In genomic region chr3:72163809-72164634, GRCh38 we compare ENCODE assay signal across 1 cellular context.
A peak's percentile ranks its signal among the peaks of the same experiment; 100 is the strongest.
TF ChIP-seq lines count a peak whose summit lies in the region.

No MANE protein-coding gene starts in this region.

TF ChIP-seq in GM12878, 131 proteins besides CTCF, POLR2A, EP300 and RAD21 (continued from another document and continues in another):
- TF ChIP-seq MTA2 (IDR thresholded peaks at IDR 0.05; ENCODE audit: low read depth) (peak; percentile 98), BACH1 (IDR thresholded peaks at IDR 0.05; ENCODE audit: borderline replicate concordance) (peak; percentile 70; the same call in 1 of the 2 replicates), MTA3 (IDR thresholded peaks at IDR 0.05; ENCODE audit: borderline replicate concordance, low read length) (peak; percentile 95; the same call in 1 of the 2 replicates), CBX5 (IDR thresholded peaks at IDR 0.05; ENCODE audit: low read depth) (peak; percentile 85), CBFB (IDR thresholded peaks at IDR 0.05; ENCODE audit: low read depth) (peak; percentile 99), ZNF592 (IDR thresholded peaks at IDR 0.05) (no peak), FOXK2 (IDR thresholded peaks at IDR 0.05) (no peak), PRDM15 (CRISPR knock-in tag; IDR thresholded peaks at IDR 0.05) (no peak), BHLHE40 (IDR thresholded peaks at IDR 0.05; ENCODE audit: borderline replicate concordance in 1 of 2, low read depth in 2 of 2, low read length in 1 of 2) (peak; percentile 87 to 88), LARP7 (IDR thresholded peaks at IDR 0.05) (no peak), DPF2 (IDR thresholded peaks at IDR 0.05) (peak; percentile 92), SMC3 (IDR thresholded peaks at IDR 0.05; ENCODE audit: borderline replicate concordance, low read length) (peak; percentile 12; the same call in 1 of the 2 replicates), BRCA1 (IDR thresholded peaks at IDR 0.05; ENCODE audit: low read depth, low read length) (no peak), POU2F2 (IDR thresholded peaks at IDR 0.05; ENCODE audit: borderline replicate concordance, low read depth, low read length) (peak; percentile 69; the same call in 1 of the 3 replicates), KAT2A (conservative IDR thresholded peaks at IDR 0.05; ENCODE audit: control insufficient read depth, low read depth, low read length) (no peak), FOXM1 (IDR thresholded peaks at IDR 0.05; ENCODE audit: low read depth, low read length) (peak; percentile 99), RBBP5 (conservative IDR thresholded peaks at IDR 0.05) (no peak), PBX3 (IDR thresholded peaks at IDR 0.05; ENCODE audit: insufficient replicate concordance, low read depth, low read length) (no peak), TAF1 (IDR thresholded peaks at IDR 0.05; ENCODE audit: borderline replicate concordance, low read depth, low read length) (no peak), CREB1 (IDR thresholded peaks at IDR 0.05; ENCODE audit: low read depth) (peak; percentile 64), MLLT1 (IDR thresholded peaks at IDR 0.05) (peak; percentile 94), SREBF1 (IDR thresholded peaks at IDR 0.05; ENCODE audit: low read length) (no peak), CBX3 (IDR thresholded peaks at IDR 0.05; ENCODE audit: borderline replicate concordance, low read depth) (no peak), ZBTB4 (CRISPR knock-in tag; IDR thresholded peaks at IDR 0.05) (no peak), NFIC (IDR thresholded peaks at IDR 0.05; ENCODE audit: low read depth, low read length) (peak; percentile 99)
- TF ChIP-seq, protein P1, sequence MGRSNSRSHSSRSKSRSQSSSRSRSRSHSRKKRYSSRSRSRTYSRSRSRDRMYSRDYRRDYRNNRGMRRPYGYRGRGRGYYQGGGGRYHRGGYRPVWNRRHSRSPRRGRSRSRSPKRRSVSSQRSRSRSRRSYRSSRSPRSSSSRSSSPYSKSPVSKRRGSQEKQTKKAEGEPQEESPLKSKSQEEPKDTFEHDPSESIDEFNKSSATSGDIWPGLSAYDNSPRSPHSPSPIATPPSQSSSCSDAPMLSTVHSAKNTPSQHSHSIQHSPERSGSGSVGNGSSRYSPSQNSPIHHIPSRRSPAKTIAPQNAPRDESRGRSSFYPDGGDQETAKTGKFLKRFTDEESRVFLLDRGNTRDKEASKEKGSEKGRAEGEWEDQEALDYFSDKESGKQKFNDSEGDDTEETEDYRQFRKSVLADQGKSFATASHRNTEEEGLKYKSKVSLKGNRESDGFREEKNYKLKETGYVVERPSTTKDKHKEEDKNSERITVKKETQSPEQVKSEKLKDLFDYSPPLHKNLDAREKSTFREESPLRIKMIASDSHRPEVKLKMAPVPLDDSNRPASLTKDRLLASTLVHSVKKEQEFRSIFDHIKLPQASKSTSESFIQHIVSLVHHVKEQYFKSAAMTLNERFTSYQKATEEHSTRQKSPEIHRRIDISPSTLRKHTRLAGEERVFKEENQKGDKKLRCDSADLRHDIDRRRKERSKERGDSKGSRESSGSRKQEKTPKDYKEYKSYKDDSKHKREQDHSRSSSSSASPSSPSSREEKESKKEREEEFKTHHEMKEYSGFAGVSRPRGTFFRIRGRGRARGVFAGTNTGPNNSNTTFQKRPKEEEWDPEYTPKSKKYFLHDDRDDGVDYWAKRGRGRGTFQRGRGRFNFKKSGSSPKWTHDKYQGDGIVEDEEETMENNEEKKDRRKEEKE (IDR thresholded peaks at IDR 0.05), result no peak
- TF ChIP-seq, protein P2, sequence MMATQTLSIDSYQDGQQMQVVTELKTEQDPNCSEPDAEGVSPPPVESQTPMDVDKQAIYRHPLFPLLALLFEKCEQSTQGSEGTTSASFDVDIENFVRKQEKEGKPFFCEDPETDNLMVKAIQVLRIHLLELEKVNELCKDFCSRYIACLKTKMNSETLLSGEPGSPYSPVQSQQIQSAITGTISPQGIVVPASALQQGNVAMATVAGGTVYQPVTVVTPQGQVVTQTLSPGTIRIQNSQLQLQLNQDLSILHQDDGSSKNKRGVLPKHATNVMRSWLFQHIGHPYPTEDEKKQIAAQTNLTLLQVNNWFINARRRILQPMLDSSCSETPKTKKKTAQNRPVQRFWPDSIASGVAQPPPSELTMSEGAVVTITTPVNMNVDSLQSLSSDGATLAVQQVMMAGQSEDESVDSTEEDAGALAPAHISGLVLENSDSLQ (IDR thresholded peaks at IDR 0.05), result 0 out of 2 replicates have a peak, but pooled peaks have one; percentile 20
- TF ChIP-seq, protein P3, sequence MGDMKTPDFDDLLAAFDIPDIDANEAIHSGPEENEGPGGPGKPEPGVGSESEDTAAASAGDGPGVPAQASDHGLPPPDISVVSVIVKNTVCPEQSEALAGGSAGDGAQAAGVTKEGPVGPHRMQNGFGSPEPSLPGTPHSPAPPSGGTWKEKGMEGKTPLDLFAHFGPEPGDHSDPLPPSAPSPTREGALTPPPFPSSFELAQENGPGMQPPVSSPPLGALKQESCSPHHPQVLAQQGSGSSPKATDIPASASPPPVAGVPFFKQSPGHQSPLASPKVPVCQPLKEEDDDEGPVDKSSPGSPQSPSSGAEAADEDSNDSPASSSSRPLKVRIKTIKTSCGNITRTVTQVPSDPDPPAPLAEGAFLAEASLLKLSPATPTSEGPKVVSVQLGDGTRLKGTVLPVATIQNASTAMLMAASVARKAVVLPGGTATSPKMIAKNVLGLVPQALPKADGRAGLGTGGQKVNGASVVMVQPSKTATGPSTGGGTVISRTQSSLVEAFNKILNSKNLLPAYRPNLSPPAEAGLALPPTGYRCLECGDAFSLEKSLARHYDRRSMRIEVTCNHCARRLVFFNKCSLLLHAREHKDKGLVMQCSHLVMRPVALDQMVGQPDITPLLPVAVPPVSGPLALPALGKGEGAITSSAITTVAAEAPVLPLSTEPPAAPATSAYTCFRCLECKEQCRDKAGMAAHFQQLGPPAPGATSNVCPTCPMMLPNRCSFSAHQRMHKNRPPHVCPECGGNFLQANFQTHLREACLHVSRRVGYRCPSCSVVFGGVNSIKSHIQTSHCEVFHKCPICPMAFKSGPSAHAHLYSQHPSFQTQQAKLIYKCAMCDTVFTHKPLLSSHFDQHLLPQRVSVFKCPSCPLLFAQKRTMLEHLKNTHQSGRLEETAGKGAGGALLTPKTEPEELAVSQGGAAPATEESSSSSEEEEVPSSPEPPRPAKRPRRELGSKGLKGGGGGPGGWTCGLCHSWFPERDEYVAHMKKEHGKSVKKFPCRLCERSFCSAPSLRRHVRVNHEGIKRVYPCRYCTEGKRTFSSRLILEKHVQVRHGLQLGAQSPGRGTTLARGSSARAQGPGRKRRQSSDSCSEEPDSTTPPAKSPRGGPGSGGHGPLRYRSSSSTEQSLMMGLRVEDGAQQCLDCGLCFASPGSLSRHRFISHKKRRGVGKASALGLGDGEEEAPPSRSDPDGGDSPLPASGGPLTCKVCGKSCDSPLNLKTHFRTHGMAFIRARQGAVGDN (IDR thresholded peaks at IDR 0.05), result no peak
